Comparison of ENCODE assay signal across 21 cellular contexts in genomic region chr1:216836316-216836715, GRCh38.
"Had no signal": no experiment of that assay in that cellular context is flagged by ENCODE, and none has a peak within 500 bp of the region (broad histone marks: within the 10 kb centered on the region; RNA-seq: fewer than 3 reads in every experiment).

No MANE protein-coding gene starts in this region.

- H3K36me3 ChIP-seq: left lung, thoracic aorta, upper lobe of right lung had no signal

- H3K9me3 ChIP-seq: left lung, thoracic aorta, upper lobe of right lung had no signal

- H3K27me3 Mint-ChIP-seq: activated B cell treated with CpG ODN at 0.5 μM for 24 hours; activated CD4-positive, alpha-beta memory T cell treated with anti-CD3 and anti-CD28 coated beads, Interleukin-2, amount 10 ng/mL, durations not matched to agents 7 days and 5 days; activated CD8-positive, alpha-beta memory T cell treated with anti-CD3 and anti-CD28 coated beads, Interleukin-2, amount 10 ng/mL, durations not matched to agents 7 days and 5 days; activated T-helper 17 cell treated with anti-CD3 and anti-CD28 coated beads, Interleukin-2, amount 50 U/mL, for 72 hours; stimulated activated naive B cell treated with anti-CD40 and anti-IgM and Interleukin-4, amounts not matched to agents 10 μg/mL and 1 μg/mL and 100 μg/mL, for 72 hours had no signal

- H3K27ac Mint-ChIP-seq: activated B cell treated with CpG ODN at 0.5 μM for 24 hours; activated CD4-positive, alpha-beta memory T cell treated with anti-CD3 and anti-CD28 coated beads, Interleukin-2, amount 10 ng/mL, durations not matched to agents 7 days and 5 days; activated CD8-positive, alpha-beta memory T cell treated with anti-CD3 and anti-CD28 coated beads, Interleukin-2, amount 10 ng/mL, durations not matched to agents 7 days and 5 days; activated naive CD4-positive, alpha-beta T cell treated with anti-CD3 and anti-CD28 coated beads for 36 hours; activated T-helper 17 cell treated with anti-CD3 and anti-CD28 coated beads, Interleukin-2, amount 50 U/mL, for 72 hours; endodermal cell; mesothelial cell of epicardium; nephron; stimulated activated naive B cell treated with anti-CD40 and anti-IgM and Interleukin-4, amounts not matched to agents 10 μg/mL and 1 μg/mL and 100 μg/mL, for 72 hours; T-helper 2 cell treated with Interferon-gamma antibody and Interleukin-4, amounts not matched to agents 5 μg/mL and 100 μg/mL, for 36 hours had no signal

- H3K27me3 ChIP-seq: dorsolateral prefrontal cortex, foreskin keratinocyte, left lung, upper lobe of right lung had no signal

- H3K4me1 Mint-ChIP-seq: activated B cell treated with CpG ODN at 0.5 μM for 24 hours; activated CD4-positive, alpha-beta memory T cell treated with anti-CD3 and anti-CD28 coated beads, Interleukin-2, amount 10 ng/mL, durations not matched to agents 7 days and 5 days; activated CD8-positive, alpha-beta memory T cell treated with anti-CD3 and anti-CD28 coated beads, Interleukin-2, amount 10 ng/mL, durations not matched to agents 7 days and 5 days; activated T-helper 17 cell treated with anti-CD3 and anti-CD28 coated beads, Interleukin-2, amount 50 U/mL, for 72 hours; stimulated activated naive B cell treated with anti-CD40 and anti-IgM and Interleukin-4, amounts not matched to agents 10 μg/mL and 1 μg/mL and 100 μg/mL, for 72 hours had no signal

- H3K36me3 Mint-ChIP-seq: activated CD8-positive, alpha-beta memory T cell treated with anti-CD3 and anti-CD28 coated beads, Interleukin-2, amount 10 ng/mL, durations not matched to agents 7 days and 5 days; stimulated activated naive B cell treated with anti-CD40 and anti-IgM and Interleukin-4, amounts not matched to agents 10 μg/mL and 1 μg/mL and 100 μg/mL, for 72 hours had no signal

- H3K4me3 Mint-ChIP-seq: activated B cell treated with CpG ODN at 0.5 μM for 24 hours; activated CD4-positive, alpha-beta memory T cell treated with anti-CD3 and anti-CD28 coated beads, Interleukin-2, amount 10 ng/mL, durations not matched to agents 7 days and 5 days; activated CD8-positive, alpha-beta memory T cell treated with anti-CD3 and anti-CD28 coated beads, Interleukin-2, amount 10 ng/mL, durations not matched to agents 7 days and 5 days; activated naive CD4-positive, alpha-beta T cell treated with anti-CD3 and anti-CD28 coated beads for 36 hours; activated T-helper 17 cell treated with anti-CD3 and anti-CD28 coated beads, Interleukin-2, amount 50 U/mL, for 72 hours; brain; endodermal cell; mesothelial cell of epicardium; nephron; stimulated activated naive B cell treated with anti-CD40 and anti-IgM and Interleukin-4, amounts not matched to agents 10 μg/mL and 1 μg/mL and 100 μg/mL, for 72 hours; T-helper 2 cell treated with Interferon-gamma antibody and Interleukin-4, amounts not matched to agents 5 μg/mL and 100 μg/mL, for 36 hours had no signal

- H3K27ac ChIP-seq: dorsolateral prefrontal cortex, epithelial cell of prostate, foreskin keratinocyte, left lung, thoracic aorta, upper lobe of right lung had no signal

- H3K4me1 ChIP-seq: left lung, upper lobe of right lung had no signal

- H3K9me3 Mint-ChIP-seq: activated B cell treated with CpG ODN at 0.5 μM for 24 hours; activated naive CD4-positive, alpha-beta T cell treated with anti-CD3 and anti-CD28 coated beads for 36 hours had no signal

- H3K4me3 ChIP-seq: dorsolateral prefrontal cortex, left lung, thoracic aorta, upper lobe of right lung had no signal

- ATAC-seq: activated CD8-positive, alpha-beta memory T cell treated with anti-CD3 and anti-CD28 coated beads, Interleukin-2, amount 10 ng/mL, durations not matched to agents 7 days and 5 days; activated T-helper 17 cell treated with anti-CD3 and anti-CD28 coated beads, Interleukin-2, amount 50 U/mL, for 72 hours; foreskin keratinocyte; left lung; stimulated activated naive B cell treated with anti-CD40 and anti-IgM and Interleukin-4, amounts not matched to agents 10 μg/mL and 1 μg/mL and 100 μg/mL, for 72 hours; upper lobe of right lung had no signal

- DNase-seq: activated B cell treated with CpG ODN at 0.5 μM for 24 hours; activated CD4-positive, alpha-beta memory T cell treated with anti-CD3 and anti-CD28 coated beads, Interleukin-2, amount 10 ng/mL, durations not matched to agents 7 days and 5 days; activated CD4-positive, alpha-beta T cell treated with anti-CD3 and anti-CD28 coated beads for 48 hours; activated CD8-positive, alpha-beta memory T cell treated with anti-CD3 and anti-CD28 coated beads, Interleukin-2, amount 10 ng/mL, durations not matched to agents 7 days and 5 days; activated naive CD4-positive, alpha-beta T cell treated with anti-CD3 and anti-CD28 coated beads for 36 hours; caudate nucleus; dorsolateral prefrontal cortex; endodermal cell; foreskin keratinocyte; left lung; nucleus accumbens; posterior cingulate gyrus; stimulated activated naive B cell treated with anti-CD40 and anti-IgM and Interleukin-4, amounts not matched to agents 10 μg/mL and 1 μg/mL and 100 μg/mL, for 72 hours; upper lobe of right lung had no signal
